In genomic region chr12:49843411-49843810, GRCh38 we compare ENCODE assay signal across 8 cellular contexts. TPM values are rescaled to one million over a fixed set of nuclear protein-coding genes. Genes with fewer than 3 reads are reported as not detected.
DNase-seq lines count a peak whose midpoint lies in the region; ATAC-seq and TF ChIP-seq lines count a peak whose summit lies in the region.

No MANE protein-coding gene starts in this region.

- ATAC-seq in CD4-positive, alpha-beta T cell (ENCODE audit: poor library complexity): no peak
- ATAC-seq in GM18519 (IDR thresholded peaks at IDR 0.05; ENCODE audit: low FRiP score, unreplicated experiment) (no peak), HG03457 (IDR thresholded peaks at IDR 0.05; ENCODE audit: unreplicated experiment) (no peak)

- no peak for DNase-seq in CD4-positive, alpha-beta T cell
- DNase-seq in MM.1S (no peak), GF-D8 (lab: John Stamatoyannopoulos, UW) (no peak), NCI-H2227 (lab: John Stamatoyannopoulos, UW; ENCODE audit: unreplicated experiment) (no peak)

- no peaks in the 10 kb centered on the region for H3K27me3 ChIP-seq in CD4-positive, alpha-beta T cell (ENCODE audit: control insufficient read depth, insufficient read depth, low read length)
- H3K27me3 ChIP-seq in MM.1S (replicated peaks; ENCODE audit: insufficient read depth, low read length) (0 out of 2 replicates have a peak, but pooled peaks cover 2% of the 10 kb centered on the region), duodenal mucosa (ENCODE audit: control insufficient read depth in 1 of 2, insufficient read depth in 2 of 2, low read length in 2 of 2) (peaks cover 3 to 4% of the 10 kb centered on the region in 2 donors), neural cell (ENCODE audit: insufficient read depth, low read depth, low read length) (no peaks in the 10 kb centered on the region)

- H3K4me1 Mint-ChIP-seq in CD4-positive, alpha-beta T cell (ENCODE audit: low read depth): peaks cover 43% of the 10 kb centered on the region

- no peaks in the 10 kb centered on the region for H4K20me1 ChIP-seq in MM.1S (ENCODE audit: insufficient read depth, low read length)
- H4K20me1 ChIP-seq in neural cell (ENCODE audit: insufficient read depth): no peaks in the 10 kb centered on the region

- H3K4me1 ChIP-seq in MM.1S (ENCODE audit: low read length) (peaks cover 19% of the 10 kb centered on the region), duodenal mucosa (ENCODE audit: control insufficient read depth in 1 of 2, insufficient read depth in 2 of 2, low read length in 2 of 2) (peaks cover 11 to 13% of the 10 kb centered on the region in 2 donors)

- peak overlapping the region; percentile 80 for H3K27ac ChIP-seq in CD4-positive, alpha-beta T cell (ENCODE audit: low read depth, low read length)
- H3K27ac ChIP-seq in MM.1S (ENCODE audit: low read length) (peak overlapping the region; percentile 62; the same call in 1 of the 2 replicates), duodenal mucosa (ENCODE audit: low read depth, low read length) (peak overlapping the region; percentile 59), neural cell (ENCODE audit: low read length) (peak overlapping the region; percentile 85)

- intact Hi-C loops in CD4-positive, alpha-beta T cell (cut with DNase I, micrococcal nuclease): loop anchor here (1.0 to 10.0 kb wide), 4 partner anchors 15 to 216 kb away; partner anchors contain the start of genes NCKAP5L (in 1 of the 2), RACGAP1 (in 1 of the 2) and TMBIM6 (in 1 of the 2)

- H3K27me3 Mint-ChIP-seq in CD4-positive, alpha-beta T cell: no peaks in the 10 kb centered on the region

- H3K36me3 ChIP-seq in MM.1S (replicated peaks; ENCODE audit: insufficient read depth, low read length): no peaks in the 10 kb centered on the region
- H3K36me3 ChIP-seq in duodenal mucosa (ENCODE audit: control insufficient read depth in 1 of 2, insufficient read depth in 2 of 2, low read length in 2 of 2): no peaks in the 10 kb centered on the region
- no peaks in the 10 kb centered on the region for H3K36me3 ChIP-seq in neural cell (ENCODE audit: insufficient read depth, low read length)

- POLR2A ChIA-PET in CD4-positive, alpha-beta T cell (lab: Charles Lee): interaction anchor here (0.6 to 3.2 kb wide), 16 partner anchors 8 to 477 kb away, joined by 4 to 33 read pairs (median 7); partner anchors contain the start of genes COX14, NCKAP5L, PRPF40B and SPATS2

- H3K9me3 Mint-ChIP-seq in CD4-positive, alpha-beta T cell: no peaks in the 10 kb centered on the region

- H3F3A ChIP-seq in MM.1S (ENCODE audit: insufficient read depth, low read length) (peaks cover 16% of the 10 kb centered on the region), neural cell (ENCODE audit: insufficient read depth, low read length, poor library complexity, severe bottlenecking) (no peaks in the 10 kb centered on the region)

- H2AFZ ChIP-seq in MM.1S (ENCODE audit: low read length) (peak overlapping the region; percentile 87), neural cell (ENCODE audit: low read depth, low read length) (peak overlapping the region; percentile 96)

- H3K9me3 ChIP-seq in CD4-positive, alpha-beta T cell (ENCODE audit: control insufficient read depth, low read length): no peaks in the 10 kb centered on the region
- H3K9me3 ChIP-seq in MM.1S (replicated peaks; ENCODE audit: insufficient read depth, low read length) (no peaks in the 10 kb centered on the region), duodenal mucosa (ENCODE audit: control insufficient read depth in 1 of 2, low read length in 2 of 2) (no peaks in the 10 kb centered on the region), neural cell (ENCODE audit: low read length) (no peaks in the 10 kb centered on the region)

- peaks cover 8% of the 10 kb centered on the region for H3K36me3 Mint-ChIP-seq in CD4-positive, alpha-beta T cell (ENCODE audit: low read depth)

- H3K9ac ChIP-seq in MM.1S (ENCODE audit: low read length): peak overlapping the region; percentile 75; the same call in 1 of the 2 replicates
- peak overlapping the region; percentile 83 to 97 for H3K9ac ChIP-seq in duodenal mucosa (ENCODE audit: low read depth in 1 of 2, low read length in 2 of 2)
- peak overlapping the region; percentile 83 for H3K9ac ChIP-seq in neural cell (ENCODE audit: low read length)

- peak overlapping the region; percentile 90 for H3K4me3 ChIP-seq in MM.1S (ENCODE audit: low read length)
- H3K4me3 ChIP-seq in duodenal mucosa (ENCODE audit: low read depth in 1 of 2, low read length in 2 of 2): peak overlapping the region; percentile 98 to 99
- H3K4me3 ChIP-seq in neural cell (ENCODE audit: low read length): peak overlapping the region; percentile 96

- peak overlapping the region; percentile 90 for H3K4me3 Mint-ChIP-seq in CD4-positive, alpha-beta T cell

- no peak for TF ChIP-seq CTCF in CD4-positive, alpha-beta T cell (IDR thresholded peaks at IDR 0.05)
- no peak for TF ChIP-seq CTCF in MM.1S (IDR thresholded peaks at IDR 0.05; ENCODE audit: low read length)
- TF ChIP-seq CTCF in neural cell (IDR thresholded peaks at IDR 0.05; ENCODE audit: poor library complexity, severe bottlenecking): no peak

- H3K4me2 ChIP-seq in MM.1S (ENCODE audit: low read depth, low read length) (peak overlapping the region; percentile 94), neural cell (ENCODE audit: low read length) (peak overlapping the region; percentile 73)

- TF ChIP-seq EP300 in neural cell (conservative IDR thresholded peaks at IDR 0.05; ENCODE audit: poor library complexity, severe bottlenecking): no peak

- H3K9me2 ChIP-seq in MM.1S (replicated peaks; ENCODE audit: insufficient read depth, low read length) (no peaks in the 10 kb centered on the region), neural cell (ENCODE audit: insufficient read depth, low read length) (no peaks in the 10 kb centered on the region)

- peak overlapping the region; percentile 88 for H3K27ac Mint-ChIP-seq in CD4-positive, alpha-beta T cell

- TF ChIP-seq RAD21 in neural cell (conservative IDR thresholded peaks at IDR 0.05): no peak

- peaks cover 12% of the 10 kb centered on the region for H3K79me2 ChIP-seq in MM.1S (ENCODE audit: low read length)
- H3K79me2 ChIP-seq in neural cell (replicated peaks; ENCODE audit: insufficient read depth, low read length): peaks cover 5% of the 10 kb centered on the region

- CTCF ChIA-PET in CD4-positive, alpha-beta T cell (lab: Charles Lee): interaction anchor here (0.9 to 1.5 kb wide), 3 partner anchors 16 to 102 kb away, joined by 4 read pairs; partner anchors contain the start of genes NCKAP5L and TMBIM6

TF ChIP-seq in neural cell, 6 proteins besides CTCF, POLR2A, EP300 and RAD21:
- TF ChIP-seq SMC3 (conservative IDR thresholded peaks at IDR 0.05; ENCODE audit: poor library complexity) (no peak), POLR2AphosphoS5 (IDR thresholded peaks at IDR 0.05) (no peak), EZH2 (IDR thresholded peaks at IDR 0.05; ENCODE audit: borderline replicate concordance, insufficient read depth, low read length, poor library complexity, severe bottlenecking) (no peak), TAF1 (IDR thresholded peaks at IDR 0.05; ENCODE audit: low read depth) (no peak)

RNA-seq across cellular contexts. Expression of gene BCDIN3D, which starts 0.5 kb away (rescaled TPM):
- total RNA-seq in CD4-positive, alpha-beta T cell: 1 to 10 TPM; 2.8 to 3.9 TPM
- 10.0 and 11.0 TPM in 2 replicates for polyA plus RNA-seq in neural cell
- polyA minus RNA-seq in neural cell: 10.5 and 12.8 TPM in 2 replicates

RNA-seq across cellular contexts. Expression of gene NCKAP5L, which starts 15.2 kb away (rescaled TPM):
- total RNA-seq in CD4-positive, alpha-beta T cell: 1 to 10 TPM; 9.2 to 9.8 TPM
- 6.2 and 6.5 TPM in 2 replicates for polyA plus RNA-seq in neural cell
- 25.2 and 27.0 TPM in 2 replicates for polyA minus RNA-seq in neural cell
